ENCODE assay signal across 19 cellular contexts in genomic region chr3:50418845-50419244, GRCh38. TPM values are rescaled to one million over a fixed set of nuclear protein-coding genes. Genes with fewer than 3 reads are reported as not detected.
A peak's percentile ranks its signal among the peaks of the same experiment; 100 is the strongest.
DNase-seq lines count a peak whose midpoint lies in the region; ATAC-seq and TF ChIP-seq lines count a peak whose summit lies in the region.
"Had no signal": no experiment of that assay in that cellular context is flagged by ENCODE, and none has a peak within 500 bp of the region (broad histone marks: within the 10 kb centered on the region; RNA-seq: fewer than 3 reads in every experiment).

No MANE protein-coding gene starts in this region.

- H3K4me3 ChIP-seq in cardiac fibroblast (replicated peaks in 1 of 2; ENCODE audit: low read depth in 2 of 2, low read length in 2 of 2): no peak overlapping the region
- no peak overlapping the region for H3K4me3 ChIP-seq in mesendoderm (ENCODE audit: low read length)
- H3K4me3 ChIP-seq: GM12878, ovary, Peyer's patch had no signal

- no peak overlapping the region for H2BK15ac ChIP-seq in mesendoderm (replicated peaks; ENCODE audit: low read depth)

- no peak overlapping the region for H3K4me3 Mint-ChIP-seq in activated naive CD4-positive, alpha-beta T cell treated with anti-CD3 and anti-CD28 coated beads, Interleukin-2, amount 10 ng/mL, durations not matched to agents 7 days and 5 days
- H3K4me3 Mint-ChIP-seq: activated CD4-positive, alpha-beta T cell treated with anti-CD3 and anti-CD28 coated beads for 36 hours; T-helper 1 cell treated with Interleukin-12 subunit alpha and Interleukin-12 subunit beta and Interleukin-4 antibody, amounts not matched to agents 30 μg/mL and 1 μg/mL, for 36 hours had no signal

- no peak overlapping the region for H3K4me2 ChIP-seq in mesendoderm (ENCODE audit: low read length)

- no peaks in the 10 kb centered on the region for H3K36me3 ChIP-seq in mesendoderm (ENCODE audit: control insufficient read depth, insufficient read depth, low read length)
- H3K36me3 ChIP-seq: ovary, Peyer's patch had no signal

- H2BK120ac ChIP-seq in mesendoderm (ENCODE audit: low read depth, low read length): no peak overlapping the region

- peaks cover 8% of the 10 kb centered on the region for H3K4me1 ChIP-seq in mesendoderm (ENCODE audit: control insufficient read depth, low read depth, low read length)
- H3K4me1 ChIP-seq: Peyer's patch had no signal

- H3K56ac ChIP-seq in mesendoderm (ENCODE audit: low read length): no peak overlapping the region

- no peak for ATAC-seq in GM18868 (IDR thresholded peaks at IDR 0.05; ENCODE audit: unreplicated experiment)
- ATAC-seq: activated CD4-positive, alpha-beta T cell treated with anti-CD3 and anti-CD28 coated beads for 36 hours; GM12878; left colon had no signal

- no peak overlapping the region for H4K8ac ChIP-seq in mesendoderm (ENCODE audit: low read depth, low read length)

- peaks cover 9% of the 10 kb centered on the region for H3K27me3 Mint-ChIP-seq in activated naive CD4-positive, alpha-beta T cell treated with anti-CD3 and anti-CD28 coated beads, Interleukin-2, amount 10 ng/mL, durations not matched to agents 7 days and 5 days
- H3K27me3 Mint-ChIP-seq: activated CD4-positive, alpha-beta T cell treated with anti-CD3 and anti-CD28 coated beads for 36 hours had no signal

- no peak for TF ChIP-seq CTCF in cardiac fibroblast (IDR thresholded peaks at IDR 0.05; ENCODE audit: low read depth, low read length)

- H3K9me3 Mint-ChIP-seq in activated naive CD4-positive, alpha-beta T cell treated with anti-CD3 and anti-CD28 coated beads, Interleukin-2, amount 10 ng/mL, durations not matched to agents 7 days and 5 days: no peaks in the 10 kb centered on the region
- H3K9me3 Mint-ChIP-seq: T-helper 1 cell treated with Interleukin-12 subunit alpha and Interleukin-12 subunit beta and Interleukin-4 antibody, amounts not matched to agents 30 μg/mL and 1 μg/mL, for 36 hours had no signal

- no peak overlapping the region for H3K9ac ChIP-seq in mesendoderm (ENCODE audit: low read length)

- no peaks in the 10 kb centered on the region for H3K79me2 ChIP-seq in mesendoderm (ENCODE audit: control insufficient read depth, insufficient read depth, low read length)

- no CpG with 5 or more reads among the region's 4 CpGs for WGBS in mesendoderm (ENCODE audit: extremely low coverage, insufficient coverage, low lambda C conversion rate)

- no peaks in the 10 kb centered on the region for H3K4me1 Mint-ChIP-seq in activated naive CD4-positive, alpha-beta T cell treated with anti-CD3 and anti-CD28 coated beads, Interleukin-2, amount 10 ng/mL, durations not matched to agents 7 days and 5 days
- H3K4me1 Mint-ChIP-seq: activated CD4-positive, alpha-beta T cell treated with anti-CD3 and anti-CD28 coated beads for 36 hours had no signal

- H3K27ac ChIP-seq in mesendoderm (ENCODE audit: low read depth, low read length): no peak overlapping the region
- H3K27ac ChIP-seq: ovary, Peyer's patch had no signal

- no peak overlapping the region for H4K5ac ChIP-seq in mesendoderm (ENCODE audit: low read length)

- H3K18ac ChIP-seq in mesendoderm (ENCODE audit: low read length): no peak overlapping the region

- H3K79me1 ChIP-seq in mesendoderm (ENCODE audit: low read length): no peaks in the 10 kb centered on the region

- no peaks in the 10 kb centered on the region for H3K27me3 ChIP-seq in mesendoderm (ENCODE audit: insufficient read depth, low read length, poor library complexity)
- H3K27me3 ChIP-seq: ovary, Peyer's patch had no signal

- H2BK5ac ChIP-seq in mesendoderm (ENCODE audit: low read length): no peak overlapping the region

- H3K27ac Mint-ChIP-seq in activated naive CD4-positive, alpha-beta T cell treated with anti-CD3 and anti-CD28 coated beads, Interleukin-2, amount 10 ng/mL, durations not matched to agents 7 days and 5 days: no peak overlapping the region
- H3K27ac Mint-ChIP-seq: activated CD4-positive, alpha-beta T cell treated with anti-CD3 and anti-CD28 coated beads for 36 hours had no signal

- H2AK5ac ChIP-seq in mesendoderm (ENCODE audit: low read length): no peak overlapping the region

- DNase-seq in ELR (ENCODE audit: low read depth) (peak; percentile 17), MV-4-11 (lab: John Stamatoyannopoulos, UW) (peak; percentile 55), cardiac fibroblast (ENCODE audit: low read depth in 2 of 2) (peak; percentile 2 to 33), mesendoderm (peak; percentile 48)
- DNase-seq in activated CD4-positive, CD25-positive, alpha-beta regulatory T cell treated with anti-CD3 and anti-CD28 coated beads, Interleukin-2, amount 50 U/mL, for 72 hours: no peak
- no peak for DNase-seq in activated naive CD4-positive, alpha-beta T cell treated with anti-CD3 and anti-CD28 coated beads, Interleukin-2, amount 10 ng/mL, durations not matched to agents 7 days and 5 days
- DNase-seq in activated CD4-positive, alpha-beta T cell treated with anti-CD3 and anti-CD28 coated beads, Interleukin-2, amount 50 U/mL, for 48 hours: no peak
- DNase-seq: activated CD4-positive, alpha-beta T cell treated with anti-CD3 and anti-CD28 coated beads for 36 hours; activated naive CD4-positive, alpha-beta T cell treated with anti-CD3 and anti-CD28 coated beads, Interleukin-2, amount 50 U/mL, for 16 hours; left colon; NCI-H1092; NCI-H774; ovary; Peyer's patch; stimulated activated CD4-positive, alpha-beta T cell treated with anti-CD3 and anti-CD28 coated beads, Interleukin-2, amount 100 ng/mL, for 48 hours; substantia nigra had no signal

- CTCF ChIA-PET in activated naive CD4-positive, alpha-beta T cell treated with anti-CD3 and anti-CD28 coated beads, Interleukin-2, amount 10 ng/mL, durations not matched to agents 7 days and 5 days (lab: Charles Lee): interaction anchor here (1.3 to 2.1 kb wide), 2 partner anchors 123 to 132 kb away, joined by 4 read pairs; no protein-coding TSS in a partner anchor

- no peak overlapping the region for H3K23ac ChIP-seq in mesendoderm (ENCODE audit: low read length)

- H3K4ac ChIP-seq in mesendoderm (ENCODE audit: low read depth, low read length): no peak overlapping the region

- H3K36me3 Mint-ChIP-seq in activated naive CD4-positive, alpha-beta T cell treated with anti-CD3 and anti-CD28 coated beads, Interleukin-2, amount 10 ng/mL, durations not matched to agents 7 days and 5 days: no peaks in the 10 kb centered on the region

RNA-seq across cellular contexts. Expression of gene TMEM115, which starts 59.5 kb away (rescaled TPM):
- polyA plus RNA-seq in mesendoderm (2013, experiment 1 of 2): 24.8 TPM
- polyA plus RNA-seq in mesendoderm (2013, experiment 2 of 2): 23.9 TPM

Comparison
In these comparisons a context has a peak if more than half of its experiments do, and no peak if none do; other contexts are left out.
1. DNase-seq: peak in ELR (single experiment), MV-4-11 (single experiment), cardiac fibroblast (2 of 2) and mesendoderm (single experiment); none in activated CD4-positive, CD25-positive, alpha-beta regulatory T cell treated with anti-CD3 and anti-CD28 coated beads, Interleukin-2, amount 50 U/mL, for 72 hours (single experiment), activated naive CD4-positive, alpha-beta T cell treated with anti-CD3 and anti-CD28 coated beads, Interleukin-2, amount 10 ng/mL, durations not matched to agents 7 days and 5 days (single experiment) and activated CD4-positive, alpha-beta T cell treated with anti-CD3 and anti-CD28 coated beads, Interleukin-2, amount 50 U/mL, for 48 hours (0 of 2).